ENCODE assay signal across 1 cellular context in the genomic region with DNA sequence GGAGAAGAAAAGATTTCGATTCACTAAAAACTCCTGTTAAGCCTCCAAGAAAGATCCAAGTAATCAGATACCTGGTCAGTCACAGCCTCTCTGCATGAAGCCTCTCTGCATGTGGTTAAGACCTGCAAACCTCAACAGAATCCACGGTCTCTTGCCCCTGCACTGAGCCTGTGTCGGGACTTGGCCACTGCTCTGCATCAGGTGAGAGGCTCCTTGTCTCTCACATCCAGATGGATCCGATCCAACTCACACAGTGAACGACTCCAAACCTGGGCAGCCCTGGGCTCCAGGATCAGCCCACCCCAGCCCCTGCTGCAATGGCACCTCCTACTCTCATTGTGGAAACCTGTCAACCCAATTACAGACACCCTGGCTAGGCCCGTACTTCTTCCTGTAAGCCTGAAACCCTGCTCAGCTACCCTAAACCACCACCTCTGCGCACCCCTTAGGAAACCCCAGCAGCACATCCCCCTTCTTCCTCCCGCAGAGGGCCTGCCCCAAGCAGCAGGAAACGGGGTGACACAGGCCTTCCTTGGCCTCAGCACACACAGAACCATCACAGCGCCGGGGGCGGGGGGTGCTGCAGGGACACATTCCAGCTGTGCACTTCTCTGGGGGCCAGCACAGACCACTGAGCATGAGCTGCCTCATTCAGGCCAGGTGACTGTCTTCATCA.
A peak's percentile ranks its signal among the peaks of the same experiment; 100 is the strongest.
TF ChIP-seq lines count a peak whose summit lies in the region.

No MANE protein-coding gene starts in this region.

TF ChIP-seq in GM12878, 131 proteins besides CTCF, POLR2A, EP300 and RAD21 (continued from another document):
- TF ChIP-seq, protein P1, sequence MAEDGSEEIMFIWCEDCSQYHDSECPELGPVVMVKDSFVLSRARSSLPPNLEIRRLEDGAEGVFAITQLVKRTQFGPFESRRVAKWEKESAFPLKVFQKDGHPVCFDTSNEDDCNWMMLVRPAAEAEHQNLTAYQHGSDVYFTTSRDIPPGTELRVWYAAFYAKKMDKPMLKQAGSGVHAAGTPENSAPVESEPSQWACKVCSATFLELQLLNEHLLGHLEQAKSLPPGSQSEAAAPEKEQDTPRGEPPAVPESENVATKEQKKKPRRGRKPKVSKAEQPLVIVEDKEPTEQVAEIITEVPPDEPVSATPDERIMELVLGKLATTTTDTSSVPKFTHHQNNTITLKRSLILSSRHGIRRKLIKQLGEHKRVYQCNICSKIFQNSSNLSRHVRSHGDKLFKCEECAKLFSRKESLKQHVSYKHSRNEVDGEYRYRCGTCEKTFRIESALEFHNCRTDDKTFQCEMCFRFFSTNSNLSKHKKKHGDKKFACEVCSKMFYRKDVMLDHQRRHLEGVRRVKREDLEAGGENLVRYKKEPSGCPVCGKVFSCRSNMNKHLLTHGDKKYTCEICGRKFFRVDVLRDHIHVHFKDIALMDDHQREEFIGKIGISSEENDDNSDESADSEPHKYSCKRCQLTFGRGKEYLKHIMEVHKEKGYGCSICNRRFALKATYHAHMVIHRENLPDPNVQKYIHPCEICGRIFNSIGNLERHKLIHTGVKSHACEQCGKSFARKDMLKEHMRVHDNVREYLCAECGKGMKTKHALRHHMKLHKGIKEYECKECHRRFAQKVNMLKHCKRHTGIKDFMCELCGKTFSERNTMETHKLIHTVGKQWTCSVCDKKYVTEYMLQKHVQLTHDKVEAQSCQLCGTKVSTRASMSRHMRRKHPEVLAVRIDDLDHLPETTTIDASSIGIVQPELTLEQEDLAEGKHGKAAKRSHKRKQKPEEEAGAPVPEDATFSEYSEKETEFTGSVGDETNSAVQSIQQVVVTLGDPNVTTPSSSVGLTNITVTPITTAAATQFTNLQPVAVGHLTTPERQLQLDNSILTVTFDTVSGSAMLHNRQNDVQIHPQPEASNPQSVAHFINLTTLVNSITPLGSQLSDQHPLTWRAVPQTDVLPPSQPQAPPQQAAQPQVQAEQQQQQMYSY (CRISPR knock-in tag; IDR thresholded peaks at IDR 0.05) = no peak
- TF ChIP-seq PML (IDR thresholded peaks at IDR 0.05; ENCODE audit: low read length) (no peak), BACH1 (IDR thresholded peaks at IDR 0.05; ENCODE audit: borderline replicate concordance) (0 out of 2 replicates have a peak, but pooled peaks have one; percentile 22), MXI1 (IDR thresholded peaks at IDR 0.05; ENCODE audit: low read depth, low read length) (no peak), CBX5 (IDR thresholded peaks at IDR 0.05; ENCODE audit: low read depth) (no peak), BRCA1 (IDR thresholded peaks at IDR 0.05; ENCODE audit: low read depth, low read length) (no peak), NBN (IDR thresholded peaks at IDR 0.05) (peak; percentile 60; the same call in 1 of the 2 replicates), SP1 (IDR thresholded peaks at IDR 0.05; ENCODE audit: low read depth, low read length) (peak; percentile 30), HDAC2 (IDR thresholded peaks at IDR 0.05) (no peak), ZSCAN29 (IDR thresholded peaks at IDR 0.05) (no peak), STAT3 (IDR thresholded peaks at IDR 0.05; ENCODE audit: low read depth, low read length) (no peak), NFIC (IDR thresholded peaks at IDR 0.05; ENCODE audit: low read depth, low read length) (peak; percentile 86), EZH2 (IDR thresholded peaks at IDR 0.05; ENCODE audit: borderline replicate concordance, control insufficient read depth, low read depth, low read length) (no peak), JUND (IDR thresholded peaks at IDR 0.05; ENCODE audit: low read depth, low read length) (no peak), TARDBP (IDR thresholded peaks at IDR 0.05; ENCODE audit: borderline replicate concordance) (no peak), KLF5 (IDR thresholded peaks at IDR 0.05; ENCODE audit: partially characterized antibody) (no peak), ZZZ3 (IDR thresholded peaks at IDR 0.05; ENCODE audit: control insufficient read depth, insufficient read length, low read depth) (no peak)
- TF ChIP-seq, protein P2, sequence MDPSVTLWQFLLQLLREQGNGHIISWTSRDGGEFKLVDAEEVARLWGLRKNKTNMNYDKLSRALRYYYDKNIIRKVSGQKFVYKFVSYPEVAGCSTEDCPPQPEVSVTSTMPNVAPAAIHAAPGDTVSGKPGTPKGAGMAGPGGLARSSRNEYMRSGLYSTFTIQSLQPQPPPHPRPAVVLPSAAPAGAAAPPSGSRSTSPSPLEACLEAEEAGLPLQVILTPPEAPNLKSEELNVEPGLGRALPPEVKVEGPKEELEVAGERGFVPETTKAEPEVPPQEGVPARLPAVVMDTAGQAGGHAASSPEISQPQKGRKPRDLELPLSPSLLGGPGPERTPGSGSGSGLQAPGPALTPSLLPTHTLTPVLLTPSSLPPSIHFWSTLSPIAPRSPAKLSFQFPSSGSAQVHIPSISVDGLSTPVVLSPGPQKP (IDR thresholded peaks at IDR 0.05; ENCODE audit: low read depth, low read length) = no peak
- TF ChIP-seq, protein P3, sequence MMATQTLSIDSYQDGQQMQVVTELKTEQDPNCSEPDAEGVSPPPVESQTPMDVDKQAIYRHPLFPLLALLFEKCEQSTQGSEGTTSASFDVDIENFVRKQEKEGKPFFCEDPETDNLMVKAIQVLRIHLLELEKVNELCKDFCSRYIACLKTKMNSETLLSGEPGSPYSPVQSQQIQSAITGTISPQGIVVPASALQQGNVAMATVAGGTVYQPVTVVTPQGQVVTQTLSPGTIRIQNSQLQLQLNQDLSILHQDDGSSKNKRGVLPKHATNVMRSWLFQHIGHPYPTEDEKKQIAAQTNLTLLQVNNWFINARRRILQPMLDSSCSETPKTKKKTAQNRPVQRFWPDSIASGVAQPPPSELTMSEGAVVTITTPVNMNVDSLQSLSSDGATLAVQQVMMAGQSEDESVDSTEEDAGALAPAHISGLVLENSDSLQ (IDR thresholded peaks at IDR 0.05) = peak; percentile 31; the same call in 1 of the 2 replicates
- TF ChIP-seq, protein P4, sequence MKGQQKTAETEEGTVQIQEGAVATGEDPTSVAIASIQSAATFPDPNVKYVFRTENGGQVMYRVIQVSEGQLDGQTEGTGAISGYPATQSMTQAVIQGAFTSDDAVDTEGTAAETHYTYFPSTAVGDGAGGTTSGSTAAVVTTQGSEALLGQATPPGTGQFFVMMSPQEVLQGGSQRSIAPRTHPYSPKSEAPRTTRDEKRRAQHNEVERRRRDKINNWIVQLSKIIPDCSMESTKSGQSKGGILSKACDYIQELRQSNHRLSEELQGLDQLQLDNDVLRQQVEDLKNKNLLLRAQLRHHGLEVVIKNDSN (IDR thresholded peaks at IDR 0.05; ENCODE audit: borderline replicate concordance, extremely low read length, insufficient read depth, low read depth, low read length) = no peak
- TF ChIP-seq, protein P5, sequence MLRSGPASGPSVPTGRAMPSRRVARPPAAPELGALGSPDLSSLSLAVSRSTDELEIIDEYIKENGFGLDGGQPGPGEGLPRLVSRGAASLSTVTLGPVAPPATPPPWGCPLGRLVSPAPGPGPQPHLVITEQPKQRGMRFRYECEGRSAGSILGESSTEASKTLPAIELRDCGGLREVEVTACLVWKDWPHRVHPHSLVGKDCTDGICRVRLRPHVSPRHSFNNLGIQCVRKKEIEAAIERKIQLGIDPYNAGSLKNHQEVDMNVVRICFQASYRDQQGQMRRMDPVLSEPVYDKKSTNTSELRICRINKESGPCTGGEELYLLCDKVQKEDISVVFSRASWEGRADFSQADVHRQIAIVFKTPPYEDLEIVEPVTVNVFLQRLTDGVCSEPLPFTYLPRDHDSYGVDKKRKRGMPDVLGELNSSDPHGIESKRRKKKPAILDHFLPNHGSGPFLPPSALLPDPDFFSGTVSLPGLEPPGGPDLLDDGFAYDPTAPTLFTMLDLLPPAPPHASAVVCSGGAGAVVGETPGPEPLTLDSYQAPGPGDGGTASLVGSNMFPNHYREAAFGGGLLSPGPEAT (IDR thresholded peaks at IDR 0.05; ENCODE audit: low read depth) = peak; percentile 43; the same call in 1 of the 2 replicates
